ENCODE assay signal across 8 cellular contexts in the genomic region with DNA sequence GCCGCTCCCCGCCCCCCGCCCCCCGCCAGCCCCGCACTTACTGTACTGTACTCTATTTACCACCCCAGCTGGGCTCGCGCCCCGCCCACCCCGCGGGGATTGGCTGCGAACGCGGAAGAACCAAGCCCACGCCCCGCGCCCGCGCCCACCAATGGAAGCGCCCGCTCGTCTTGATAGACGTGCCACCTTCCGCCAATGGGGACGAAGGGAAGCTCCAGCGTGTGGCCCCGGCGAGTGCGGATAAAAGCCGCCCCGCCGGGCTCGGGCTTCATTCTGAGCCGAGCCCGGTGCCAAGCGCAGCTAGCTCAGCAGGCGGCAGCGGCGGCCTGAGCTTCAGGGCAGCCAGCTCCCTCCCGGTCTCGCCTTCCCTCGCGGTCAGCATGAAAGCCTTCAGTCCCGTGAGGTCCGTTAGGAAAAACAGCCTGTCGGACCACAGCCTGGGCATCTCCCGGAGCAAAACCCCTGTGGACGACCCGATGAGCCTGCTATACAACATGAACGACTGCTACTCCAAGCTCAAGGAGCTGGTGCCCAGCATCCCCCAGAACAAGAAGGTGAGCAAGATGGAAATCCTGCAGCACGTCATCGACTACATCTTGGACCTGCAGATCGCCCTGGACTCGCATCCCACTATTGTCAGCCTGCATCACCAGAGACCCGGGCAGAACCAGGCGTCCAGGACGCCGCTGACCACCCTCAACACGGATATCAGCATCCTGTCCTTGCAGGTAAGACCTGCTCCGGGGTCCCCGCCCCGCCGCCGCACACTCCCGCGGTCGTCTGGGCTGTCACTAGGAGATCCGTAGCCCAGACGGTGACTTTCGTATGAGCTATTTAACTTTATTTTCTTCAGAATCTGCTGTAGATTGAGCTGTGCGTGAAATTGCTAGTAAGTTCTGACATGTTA. TPM values are rescaled to one million over a fixed set of nuclear protein-coding genes. Genes with fewer than 3 reads are reported as not detected.
DNase-seq lines count a peak whose midpoint lies in the region; ATAC-seq, FAIRE-seq and TF ChIP-seq lines count a peak whose summit lies in the region.

TSS of gene ID2 (plus strand) at position 271 of the 907 bp plus-strand sequence. CDS start at position 381, 110 bp downstream.

- FAIRE-seq in RCC 7860 (lab: Jason Lieb, UNC), result peak; percentile 10

- peak within 1 kb of the TSS; percentile 64 to 71 for H3K4me3 ChIP-seq in DND-41 (ENCODE audit: low read depth in 1 of 2, low read length in 2 of 2)
- peak within 1 kb of the TSS; percentile 83 for H3K4me3 ChIP-seq in Karpas-422 (ENCODE audit: low read length)
- peak within 1 kb of the TSS; percentile 61 to 68 for H3K4me3 ChIP-seq in esophagus (ENCODE audit: low read depth in 1 of 2, low read length in 2 of 2)
- peak within 1 kb of the TSS; percentile 91 to 98 for H3K4me3 ChIP-seq in muscle layer of colon (ENCODE audit: low read depth in 1 of 2, low read length in 2 of 2)

- no peaks in the 10 kb centered on the region for H3K9me2 ChIP-seq in Karpas-422 (replicated peaks; ENCODE audit: insufficient read depth, low read length)

- peaks cover 6% of the 10 kb centered on the region; the same call in 1 of the 2 replicates for H4K20me1 ChIP-seq in DND-41 (ENCODE audit: insufficient read depth, low read length)
- H4K20me1 ChIP-seq in Karpas-422 (ENCODE audit: insufficient read depth, low read depth, low read length), result no peaks in the 10 kb centered on the region; the same call in 1 of the 2 replicates

- H3K27ac ChIP-seq in DND-41 (ENCODE audit: low read length) (peak within 1 kb of the TSS; percentile 87), Karpas-422 (ENCODE audit: low read length) (peak within 1 kb of the TSS; percentile 80), esophagus (ENCODE audit: low read depth in 2 of 2, low read length in 1 of 2) (peak within 1 kb of the TSS; percentile 86 to 89), muscle layer of colon (ENCODE audit: low read depth, low read length) (peak within 1 kb of the TSS; percentile 95)

- H3K79me2 ChIP-seq in DND-41 (ENCODE audit: insufficient read depth, low read length) (peaks cover 28% of the 10 kb centered on the region), Karpas-422 (ENCODE audit: low read length) (no peaks in the 10 kb centered on the region)

- H3K9me3 ChIP-seq in DND-41 (ENCODE audit: insufficient read depth, low read length, severe bottlenecking) (no peaks in the 10 kb centered on the region), Karpas-422 (ENCODE audit: low read length) (no peaks in the 10 kb centered on the region), esophagus (ENCODE audit: control insufficient read depth in 2 of 2, insufficient read depth in 1 of 2, low read depth in 1 of 2, low read length in 1 of 2) (no peaks in the 10 kb centered on the region), muscle layer of colon (ENCODE audit: low read length) (no peaks in the 10 kb centered on the region)

- peak within 1 kb of the TSS; percentile 91 for H3K4me2 ChIP-seq in DND-41 (ENCODE audit: insufficient read depth, low read length)
- H3K4me2 ChIP-seq in Karpas-422 (ENCODE audit: low read depth, low read length, poor library complexity, severe bottlenecking), result peak within 1 kb of the TSS; percentile 97

- H3K27me3 ChIP-seq in DND-41 (ENCODE audit: insufficient read depth, low read length, poor library complexity), result no peaks in the 10 kb centered on the region
- H3K27me3 ChIP-seq in Karpas-422 (ENCODE audit: low read length), result peaks cover 5% of the 10 kb centered on the region; the same call in 1 of the 2 replicates
- H3K27me3 ChIP-seq in esophagus (ENCODE audit: control insufficient read depth in 1 of 2, insufficient read depth in 2 of 2, low read length in 2 of 2), result no peaks in the 10 kb centered on the region
- H3K27me3 ChIP-seq in muscle layer of colon (ENCODE audit: control insufficient read depth in 1 of 2, insufficient read depth in 2 of 2, low read length in 2 of 2), result no peaks in the 10 kb centered on the region

- H3K36me3 ChIP-seq in DND-41 (ENCODE audit: insufficient read depth, low read length) (no peaks in the 10 kb centered on the region; the same call in 1 of the 2 replicates), Karpas-422 (ENCODE audit: insufficient read depth, low read length) (no peaks in the 10 kb centered on the region), esophagus (ENCODE audit: control insufficient read depth in 2 of 2, insufficient read depth in 2 of 2, low read length in 1 of 2) (no peaks in the 10 kb centered on the region), muscle layer of colon (ENCODE audit: insufficient read depth, low read length) (no peaks in the 10 kb centered on the region)

- H2AFZ ChIP-seq in DND-41 (ENCODE audit: low read depth, low read length), result peak within 1 kb of the TSS; percentile 77
- H2AFZ ChIP-seq in Karpas-422 (ENCODE audit: low read length), result peak within 1 kb of the TSS; percentile 92

- H3K4me1 ChIP-seq in DND-41 (ENCODE audit: insufficient read depth, low read length) (peaks cover 59% of the 10 kb centered on the region), Karpas-422 (ENCODE audit: low read length) (peaks cover 64% of the 10 kb centered on the region), esophagus (ENCODE audit: control insufficient read depth in 2 of 2, insufficient read depth in 2 of 2, low read length in 1 of 2) (peaks cover 2 to 3% of the 10 kb centered on the region in 2 donors), muscle layer of colon (ENCODE audit: insufficient read depth, low read length) (peaks cover 19% of the 10 kb centered on the region)

- DNase-seq in DND-41 (peak; percentile 100), Karpas-422 (peak; percentile 99), RCC 7860 (ENCODE audit: low spot score) (peak; percentile 96)
- DNase-seq in activated T-cell treated with anti-CD3 and anti-CD28 coated beads, Interleukin-2, amount 50 U/mL, for 48 hours, result peak; percentile 99 to 100
- DNase-seq in stimulated activated CD8-positive, alpha-beta memory T cell treated with anti-CD3 and anti-CD28 coated beads, Interleukin-7, amount 100 ng/mL, for 1 hour (ENCODE audit: low read depth in 2 of 2), result peak; percentile 95 to 98

- 0 to 1% methylated on average over 61 to 67 of the region's 70 CpGs for WGBS in esophagus, 2 donors

- ATAC-seq in DND-41 (ENCODE audit: insufficient read depth, low read depth) (peak; percentile 74), GM21825 (IDR thresholded peaks at IDR 0.05; ENCODE audit: unreplicated experiment) (peak; percentile 59)

- H3K9ac ChIP-seq in DND-41 (ENCODE audit: low read depth, low read length) (peak within 1 kb of the TSS; percentile 64), Karpas-422 (ENCODE audit: low read length) (peak within 1 kb of the TSS; percentile 80), muscle layer of colon (ENCODE audit: low read length) (peak within 1 kb of the TSS; percentile 86)

- TF ChIP-seq CTCF in DND-41 (IDR thresholded peaks at IDR 0.05; ENCODE audit: borderline replicate concordance, extremely low read depth, low read length, poor library complexity, severe bottlenecking), result peak; percentile 8

RNA-seq across cellular contexts. Expression of gene ID2, which starts in this region (rescaled TPM):
- total RNA-seq in Karpas-422 (2014; rRNA removed; shearing (Covaris generic); ENCODE audit: low replicate concordance), result 33.9 and 57.6 TPM in 2 replicates
- 10 to 100 TPM; 12.7 to 23.1 TPM for polyA plus RNA-seq in esophagus

Comparison
In these comparisons a context has a peak if more than half of its experiments do, and no peak if none do; other contexts are left out.
1. Peak in every context shown above with its lines: DNase-seq, ATAC-seq, H3K4me3 ChIP-seq and H3K27ac ChIP-seq.